9 cellular contexts compared by ENCODE assay signal in the genomic region with DNA sequence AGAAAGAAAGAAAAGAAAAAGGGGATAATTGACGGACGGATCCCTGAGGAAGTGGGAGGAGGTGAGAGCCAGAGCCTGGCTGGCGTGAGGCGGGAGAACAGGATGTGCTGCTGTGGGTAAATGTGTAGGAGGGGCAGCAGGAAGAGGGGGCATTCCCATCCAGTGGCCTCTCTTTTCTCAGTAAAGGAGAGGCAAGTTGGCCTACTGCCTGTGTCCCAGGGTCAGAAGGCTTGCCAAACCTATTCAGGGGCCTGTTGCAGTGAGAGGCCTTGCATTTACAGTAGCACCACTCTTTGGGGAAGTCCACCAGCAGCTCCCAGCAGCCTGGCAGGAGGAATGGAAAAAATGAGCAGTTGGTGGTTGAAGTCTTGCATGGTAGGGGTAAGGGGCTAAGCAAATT. TPM values are rescaled to one million over a fixed set of nuclear protein-coding genes. Genes with fewer than 3 reads are reported as not detected.
DNase-seq lines count a peak whose midpoint lies in the region; ATAC-seq and TF ChIP-seq lines count a peak whose summit lies in the region.
"Had no signal": no experiment of that assay in that cellular context is flagged by ENCODE, and none has a peak within 500 bp of the region (broad histone marks: within the 10 kb centered on the region; RNA-seq: fewer than 3 reads in every experiment).

No MANE protein-coding gene starts in this region.

- H4K20me1 ChIP-seq in H9 (ENCODE audit: control insufficient read depth, insufficient read depth, insufficient read length), result no peaks in the 10 kb centered on the region

- peak overlapping the region; percentile 31 to 64 (median 36); a peak in 4 of 7 replicates for H3K27ac Mint-ChIP-seq in H9
- peak overlapping the region; percentile 60 for H3K27ac Mint-ChIP-seq in activated T-helper 2 cell treated with anti-CD3 and anti-CD28 coated beads, Interferon-gamma antibody, Interleukin-2, Interleukin-4, amounts not matched to agents 10 μg/mL and 5 μg/mL and 100 μg/mL, durations not matched to agents 14 hours and 24 hours and 36 hours

- H3K23me2 ChIP-seq in H9 (ENCODE audit: insufficient read length, low read depth, low read length, poor library complexity, severe bottlenecking), result no peaks in the 10 kb centered on the region

- H3K56ac ChIP-seq in H9 (ENCODE audit: insufficient read length, low read depth, low read length), result no peak overlapping the region

- H3K27ac ChIP-seq in H9 (ENCODE audit: insufficient read length, low read depth, low read length) (no peak overlapping the region), gastrocnemius medialis (peak overlapping the region; percentile 94 to 99 (median 98))

- H4K8ac ChIP-seq in H9 (replicated peaks; ENCODE audit: insufficient read length, low read depth, low read length), result no peak overlapping the region

- no peak for TF ChIP-seq POLR2A in gastrocnemius medialis (IDR thresholded peaks at IDR 0.05)

- no peak overlapping the region for H3K4ac ChIP-seq in H9 (ENCODE audit: low read depth, low read length)

- TF ChIP-seq CTCF in H9 (conservative IDR thresholded peaks at IDR 0.05), result no peak
- no peak for TF ChIP-seq CTCF in gastrocnemius medialis (IDR thresholded peaks at IDR 0.05 in 4 of 5, conservative IDR thresholded peaks at IDR 0.05 in 1 of 5)
- TF ChIP-seq CTCF in GM20000 (IDR thresholded peaks at IDR 0.05; ENCODE audit: extremely low read depth, missing control alignments), result no peak

- H4K5ac ChIP-seq in H9 (ENCODE audit: insufficient read length, low read depth, low read length), result no peak overlapping the region

- peak; percentile 57 for DNase-seq in H9
- no peak for DNase-seq in activated T-helper 2 cell treated with anti-CD3 and anti-CD28 coated beads, Interferon-gamma antibody, Interleukin-2, Interleukin-4, amounts not matched to agents 10 μg/mL and 5 μg/mL and 100 μg/mL, durations not matched to agents 14 hours and 24 hours and 36 hours (ENCODE audit: low spot score)
- peak; percentile 76 for DNase-seq in left cardiac atrium
- peak; percentile 47 to 79 for DNase-seq in gastrocnemius medialis
- no peak for DNase-seq in GM20000 (ENCODE audit: low spot score)
- no peak for DNase-seq in retina
- DNase-seq in SHP77 (lab: John Stamatoyannopoulos, UW), result no peak
- DNase-seq in NCI-H2196 treated with DMSO at 0.1 percent for 48 hours (lab: John Stamatoyannopoulos, UW; ENCODE audit: unreplicated experiment), result no peak

- H3K27me3 Mint-ChIP-seq in H9 (ENCODE audit: low read depth), result no peaks in the 10 kb centered on the region
- H3K27me3 Mint-ChIP-seq in activated T-helper 2 cell treated with anti-CD3 and anti-CD28 coated beads, Interferon-gamma antibody, Interleukin-2, Interleukin-4, amounts not matched to agents 10 μg/mL and 5 μg/mL and 100 μg/mL, durations not matched to agents 14 hours and 24 hours and 36 hours (ENCODE audit: low read depth), result no peaks in the 10 kb centered on the region

- no peak overlapping the region for H3K23ac ChIP-seq in H9 (ENCODE audit: insufficient read length, low read depth, low read length)

- H2BK5ac ChIP-seq in H9 (ENCODE audit: insufficient read length, low read length), result no peak overlapping the region

- no peak overlapping the region for H2AK5ac ChIP-seq in H9 (ENCODE audit: insufficient read length, low read length)

- no peak overlapping the region for H2BK12ac ChIP-seq in H9 (ENCODE audit: insufficient read length, low read depth, low read length)

- H3K18ac ChIP-seq in H9 (ENCODE audit: insufficient read length, low read depth, low read length), result no peak overlapping the region

- H3T11ph ChIP-seq in H9 (ENCODE audit: low read length), result no peak overlapping the region

- H2BK120ac ChIP-seq in H9 (ENCODE audit: low read depth, low read length, poor library complexity, severe bottlenecking), result no peak overlapping the region

- no peak overlapping the region for H2BK20ac ChIP-seq in H9 (ENCODE audit: low read depth, low read length, poor library complexity, severe bottlenecking)

- intact Hi-C loops in activated T-helper 2 cell treated with anti-CD3 and anti-CD28 coated beads, Interferon-gamma antibody, Interleukin-2, Interleukin-4, amounts not matched to agents 10 μg/mL and 5 μg/mL and 100 μg/mL, durations not matched to agents 14 hours and 24 hours and 36 hours (cut with micrococcal nuclease), result no loop called here
- intact Hi-C loops in left cardiac atrium (cut with DNase I) (loop anchor here in 1 of 2 donors (5.0 kb wide), 1 partner anchor 85 kb away; no protein-coding TSS in a partner anchor), gastrocnemius medialis (cut with DNase I; ENCODE audit: low total_unique reads) (no loop called here)

- H3K9me3 ChIP-seq in H9 (ENCODE audit: control insufficient read depth, low read depth, low read length) (no peaks in the 10 kb centered on the region), gastrocnemius medialis (no peaks in the 10 kb centered on the region)
- H3K9me3 ChIP-seq: pancreas had no signal

- H3K4me3 Mint-ChIP-seq in H9, result no peak overlapping the region
- H3K4me3 Mint-ChIP-seq in activated T-helper 2 cell treated with anti-CD3 and anti-CD28 coated beads, Interferon-gamma antibody, Interleukin-2, Interleukin-4, amounts not matched to agents 10 μg/mL and 5 μg/mL and 100 μg/mL, durations not matched to agents 14 hours and 24 hours and 36 hours (ENCODE audit: low read depth), result no peak overlapping the region

- no peaks in the 10 kb centered on the region for H3K27me3 ChIP-seq in H9 (ENCODE audit: insufficient read depth, low read length)
- no peaks in the 10 kb centered on the region for H3K27me3 ChIP-seq in gastrocnemius medialis
- H3K27me3 ChIP-seq: pancreas had no signal

- H3K36me3 Mint-ChIP-seq in H9 (ENCODE audit: insufficient read depth in 1 of 3, low read depth in 3 of 3), result no peaks in the 10 kb centered on the region
- peaks cover 8% of the 10 kb centered on the region for H3K36me3 Mint-ChIP-seq in activated T-helper 2 cell treated with anti-CD3 and anti-CD28 coated beads, Interferon-gamma antibody, Interleukin-2, Interleukin-4, amounts not matched to agents 10 μg/mL and 5 μg/mL and 100 μg/mL, durations not matched to agents 14 hours and 24 hours and 36 hours (ENCODE audit: low read depth)

- H3K14ac ChIP-seq in H9 (ENCODE audit: insufficient read depth, low read length), result no peak overlapping the region

- no peaks in the 10 kb centered on the region for H3K79me2 ChIP-seq in H9 (ENCODE audit: insufficient read depth, low read length)

- in situ Hi-C loops in gastrocnemius medialis (cut with MboI; ENCODE audit: low sequenced_read_pairs in 4 of 4), result loop anchor here in 1 of 4 donors (25.0 kb wide), 1 partner anchor 380 kb away; a partner anchor contains a TSS

- H3K4me1 ChIP-seq in H9 (ENCODE audit: insufficient read depth, low read length), result no peaks in the 10 kb centered on the region; the same call in 1 of the 2 replicates
- peaks cover 73 to 75% of the 10 kb centered on the region in 2 donors for H3K4me1 ChIP-seq in gastrocnemius medialis

- no peak overlapping the region for H3K4me3 ChIP-seq in gastrocnemius medialis
- H3K4me3 ChIP-seq: pancreas had no signal

- no peak overlapping the region for H4K91ac ChIP-seq in H9 (ENCODE audit: insufficient read length, low read depth, low read length)

- H2BK15ac ChIP-seq in H9 (ENCODE audit: low read depth, low read length), result no peak overlapping the region

- H3K36me3 ChIP-seq in gastrocnemius medialis, result no peaks in the 10 kb centered on the region
- H3K36me3 ChIP-seq: pancreas had no signal

- no peaks in the 10 kb centered on the region for H3K9me3 Mint-ChIP-seq in H9
- H3K9me3 Mint-ChIP-seq in activated T-helper 2 cell treated with anti-CD3 and anti-CD28 coated beads, Interferon-gamma antibody, Interleukin-2, Interleukin-4, amounts not matched to agents 10 μg/mL and 5 μg/mL and 100 μg/mL, durations not matched to agents 14 hours and 24 hours and 36 hours, result no peaks in the 10 kb centered on the region

- no CpG with 5 or more reads among the region's 4 CpGs for WGBS in H9 (ENCODE audit: extremely low coverage, insufficient read length, low lambda C conversion rate)

- ATAC-seq in left cardiac atrium (peak; percentile 69 to 76), gastrocnemius medialis (peak in 1 of 2 donors; percentile 8)

- H2AFZ ChIP-seq in H9 (ENCODE audit: low read length), result no peak overlapping the region

- no peak overlapping the region for H3K4me2 ChIP-seq in H9 (ENCODE audit: insufficient read depth, insufficient read length, low read length)

- no peak overlapping the region for H3K9ac ChIP-seq in H9 (ENCODE audit: extremely low read depth, insufficient read length, low read length)

- H3K4me1 Mint-ChIP-seq in H9, result peaks cover 16 to 26% of the 10 kb centered on the region in 2 experiments
- peaks cover 42% of the 10 kb centered on the region for H3K4me1 Mint-ChIP-seq in activated T-helper 2 cell treated with anti-CD3 and anti-CD28 coated beads, Interferon-gamma antibody, Interleukin-2, Interleukin-4, amounts not matched to agents 10 μg/mL and 5 μg/mL and 100 μg/mL, durations not matched to agents 14 hours and 24 hours and 36 hours (ENCODE audit: low read depth)

- H3K79me1 ChIP-seq in H9 (ENCODE audit: insufficient read depth, low read depth, low read length, poor library complexity, severe bottlenecking), result no peaks in the 10 kb centered on the region

RNA-seq across cellular contexts. Expression of a gene that starts 26.6 kb away (rescaled TPM):
- total RNA-seq in H9 (2021) (36.9 and 41.2 TPM in 2 replicates), left cardiac atrium (10 to 100 TPM; 25.2 to 28.1 TPM), gastrocnemius medialis (10 to 100 TPM; 26.1 to 31.1 (median 29.6) TPM)
- total RNA-seq in activated T-helper 2 cell treated with anti-CD3 and anti-CD28 coated beads, Interferon-gamma antibody, Interleukin-2, Interleukin-4, amounts not matched to agents 10 μg/mL and 5 μg/mL and 100 μg/mL, durations not matched to agents 14 hours and 24 hours and 36 hours, result 46.2 and 49.6 TPM in 2 replicates

RNA-seq across cellular contexts. Expression of a gene that starts 26.9 kb away (rescaled TPM):
- total RNA-seq in H9 (2021) (66.6 and 73.8 TPM in 2 replicates), left cardiac atrium (100 to 1,000 TPM; 155 to 168 TPM), gastrocnemius medialis (100 to 1,000 TPM in 2 of 4 donors, 10 to 100 TPM in 2; 70.9 to 168 (median 105) TPM)
- total RNA-seq in activated T-helper 2 cell treated with anti-CD3 and anti-CD28 coated beads, Interferon-gamma antibody, Interleukin-2, Interleukin-4, amounts not matched to agents 10 μg/mL and 5 μg/mL and 100 μg/mL, durations not matched to agents 14 hours and 24 hours and 36 hours, result 94.1 and 95.9 TPM in 2 replicates

RNA-seq across cellular contexts. Expression of a gene that starts 31.0 kb away (rescaled TPM):
- 82.9 and 84.0 TPM in 2 replicates for total RNA-seq in H9 (2021)
- 543 and 569 TPM in 2 replicates for total RNA-seq in activated T-helper 2 cell treated with anti-CD3 and anti-CD28 coated beads, Interferon-gamma antibody, Interleukin-2, Interleukin-4, amounts not matched to agents 10 μg/mL and 5 μg/mL and 100 μg/mL, durations not matched to agents 14 hours and 24 hours and 36 hours
- total RNA-seq in left cardiac atrium, result 100 to 1,000 TPM in 1 of 2 donors, 10 to 100 TPM in 1; 88.8 to 112 TPM
- 100 to 1,000 TPM; 296 to 667 (median 319) TPM for total RNA-seq in gastrocnemius medialis

Comparison
In these comparisons a context has a peak if more than half of its experiments do, and no peak if none do; other contexts are left out.
1. DNase-seq: peak in H9 (single experiment), left cardiac atrium (single experiment) and gastrocnemius medialis (2 of 2); none in activated T-helper 2 cell treated with anti-CD3 and anti-CD28 coated beads, Interferon-gamma antibody, Interleukin-2, Interleukin-4, amounts not matched to agents 10 μg/mL and 5 μg/mL and 100 μg/mL, durations not matched to agents 14 hours and 24 hours and 36 hours (single experiment), GM20000 (single experiment), retina (single experiment), SHP77 (0 of 2) and NCI-H2196 treated with DMSO at 0.1 percent for 48 hours (single experiment).